18 cellular contexts compared by ENCODE assay signal in genomic region chr3:162073422-162073821, GRCh38.
"Had no signal": no experiment of that assay in that cellular context is flagged by ENCODE, and none has a peak within 500 bp of the region (broad histone marks: within the 10 kb centered on the region; RNA-seq: fewer than 3 reads in every experiment).

No MANE protein-coding gene starts in this region.

- H3K27ac ChIP-seq: colonic mucosa, esophagus muscularis mucosa, foreskin keratinocyte, gastroesophageal sphincter, heart right ventricle, left lung, lower lobe of right lung had no signal

- H3K4me3 Mint-ChIP-seq: dendritic cell treated with granulocyte-macrophage colony-stimulating factor and Interleukin-4, amounts not matched to agents 40 ng/mL and 50 ng/mL, for 4 days; effector memory CD8-positive, alpha-beta T cell; mesothelial cell of epicardium had no signal

- H3K4me1 ChIP-seq: colonic mucosa, esophagus muscularis mucosa, foreskin keratinocyte, gastroesophageal sphincter, heart right ventricle, left lung, lower lobe of right lung had no signal

- H3K4me3 ChIP-seq: colonic mucosa, esophagus muscularis mucosa, gastroesophageal sphincter, heart right ventricle, left lung, lower lobe of right lung, mucosa of descending colon had no signal

- H3K27me3 ChIP-seq: colonic mucosa, esophagus muscularis mucosa, foreskin keratinocyte, gastroesophageal sphincter, heart right ventricle, left lung had no signal

- H3K36me3 ChIP-seq: colonic mucosa, esophagus muscularis mucosa, gastroesophageal sphincter, heart right ventricle, left lung, lower lobe of right lung had no signal

- ATAC-seq: effector memory CD8-positive, alpha-beta T cell; foreskin keratinocyte; gastroesophageal sphincter; heart right ventricle; left cardiac atrium; left lung; left ventricle myocardium superior; lower lobe of right lung; mucosa of descending colon had no signal

- H3K27ac Mint-ChIP-seq: dendritic cell treated with granulocyte-macrophage colony-stimulating factor and Interleukin-4, amounts not matched to agents 40 ng/mL and 50 ng/mL, for 4 days; effector memory CD8-positive, alpha-beta T cell; mesothelial cell of epicardium had no signal

- H3K9me3 ChIP-seq: colonic mucosa, esophagus muscularis mucosa, gastroesophageal sphincter, heart right ventricle, left lung, lower lobe of right lung, mucosa of descending colon had no signal

- H3K36me3 Mint-ChIP-seq: mesothelial cell of epicardium had no signal

- DNase-seq: colonic mucosa; cortex of kidney; effector CD8-positive, alpha-beta T cell; effector memory CD8-positive, alpha-beta T cell; foreskin keratinocyte; glutamatergic neuron; head of caudate nucleus; heart right ventricle; hippocampal formation; left cardiac atrium; left lung; left ventricle myocardium superior; lower lobe of right lung; mucosa of descending colon had no signal

- H3K27me3 Mint-ChIP-seq: dendritic cell treated with granulocyte-macrophage colony-stimulating factor and Interleukin-4, amounts not matched to agents 40 ng/mL and 50 ng/mL, for 4 days; effector memory CD8-positive, alpha-beta T cell had no signal

- H3K9me3 Mint-ChIP-seq: mesothelial cell of epicardium had no signal
